In genomic region chr21:16086121-16086520, GRCh38 we compare ENCODE assay signal across 24 cellular contexts.
DNase-seq lines count a peak whose midpoint lies in the region; ATAC-seq, FAIRE-seq and TF ChIP-seq lines count a peak whose summit lies in the region.
"Had no signal": no experiment of that assay in that cellular context is flagged by ENCODE, and none has a peak within 500 bp of the region (broad histone marks: within the 10 kb centered on the region; RNA-seq: fewer than 3 reads in every experiment).

No MANE protein-coding gene starts in this region.

- FAIRE-seq in H54 (lab: Jason Lieb, UNC) = peak; percentile 65
- FAIRE-seq: GM12891, RCC 7860 had no signal

- no peak for TF ChIP-seq POLR2A in H54 (IDR thresholded peaks at IDR 0.05; ENCODE audit: low read depth, low read length)

- H3K27ac ChIP-seq in substantia nigra (ENCODE audit: low read depth, low read length, poor library complexity, severe bottlenecking) = peak overlapping the region; percentile 74
- H3K27ac ChIP-seq: BLaER1 treated with 17β-estradiol and CSF1 and Interleukin-3, amounts not matched to agents 10 nM and 100 nM had no signal

- H3K4me3 Mint-ChIP-seq in brain = peak overlapping the region in 2 of 5 experiments; percentile 26 to 42
- H3K4me3 Mint-ChIP-seq: activated CD4-positive, alpha-beta T cell treated with anti-CD3 and anti-CD28 coated beads, Interleukin-2, amount 10 ng/mL, durations not matched to agents 7 days and 5 days; IgD-negative memory B cell; naive thymus-derived CD8-positive, alpha-beta T cell had no signal

- peaks cover 41% of the 10 kb centered on the region for H3K36me3 Mint-ChIP-seq in brain
- H3K36me3 Mint-ChIP-seq: activated naive CD4-positive, alpha-beta T cell treated with anti-CD3 and anti-CD28 coated beads, Interleukin-2, amount 50 U/mL, for 72 hours; IgD-negative memory B cell; naive thymus-derived CD8-positive, alpha-beta T cell had no signal

- DNase-seq in H54 (ENCODE audit: insufficient read length, low spot score) (no peak), midbrain (lab: John Stamatoyannopoulos, UW) (peak; percentile 63), substantia nigra (lab: John Stamatoyannopoulos, UW) (no peak), NCI-H82 treated with DMSO at 0.1 percent for 48 hours (lab: John Stamatoyannopoulos, UW; ENCODE audit: unreplicated experiment) (no peak)
- no peak for DNase-seq in activated CD4-positive, alpha-beta T cell treated with anti-CD3 and anti-CD28 coated beads, Interleukin-2, amount 50 U/mL, for 4 hours
- DNase-seq: activated CD4-positive, alpha-beta T cell treated with anti-CD3 and anti-CD28 coated beads, Interleukin-2, amount 10 ng/mL, durations not matched to agents 7 days and 5 days; Caco-2; DMS79 treated with DMSO at 0.1 percent for 48 hours; effector memory CD4-positive, alpha-beta T cell; naive thymus-derived CD8-positive, alpha-beta T cell; NCI-H1417 treated with DMSO at 0.1 percent for 48 hours; NCI-H2107; NCI-H510A; stimulated activated naive CD4-positive, alpha-beta T cell; T-helper 2 cell; trophoblast cell had no signal

- peaks cover 47% of the 10 kb centered on the region for H3K4me1 Mint-ChIP-seq in brain
- H3K4me1 Mint-ChIP-seq: activated CD4-positive, alpha-beta T cell treated with anti-CD3 and anti-CD28 coated beads, Interleukin-2, amount 10 ng/mL, durations not matched to agents 7 days and 5 days; IgD-negative memory B cell; naive thymus-derived CD8-positive, alpha-beta T cell had no signal

- TF ChIP-seq CTCF in brain (conservative IDR thresholded peaks at IDR 0.05) = no peak

- peak overlapping the region in 4 of 5 experiments; percentile 2 to 94 (median 62) for H3K27ac Mint-ChIP-seq in brain
- H3K27ac Mint-ChIP-seq: activated CD4-positive, alpha-beta T cell treated with anti-CD3 and anti-CD28 coated beads, Interleukin-2, amount 10 ng/mL, durations not matched to agents 7 days and 5 days; activated naive CD4-positive, alpha-beta T cell treated with anti-CD3 and anti-CD28 coated beads, Interleukin-2, amount 50 U/mL, for 72 hours; IgD-negative memory B cell; naive thymus-derived CD8-positive, alpha-beta T cell had no signal

- no peaks in the 10 kb centered on the region for H3K27me3 Mint-ChIP-seq in brain
- H3K27me3 Mint-ChIP-seq: activated CD4-positive, alpha-beta T cell treated with anti-CD3 and anti-CD28 coated beads, Interleukin-2, amount 10 ng/mL, durations not matched to agents 7 days and 5 days; IgD-negative memory B cell; naive thymus-derived CD8-positive, alpha-beta T cell had no signal

- ATAC-seq in HG03521 (IDR thresholded peaks at IDR 0.05; ENCODE audit: unreplicated experiment) (no peak), HG03095 (IDR thresholded peaks at IDR 0.05; ENCODE audit: unreplicated experiment) (no peak)
- ATAC-seq: activated naive CD4-positive, alpha-beta T cell treated with anti-CD3 and anti-CD28 coated beads, Interleukin-2, amount 50 U/mL, for 72 hours; naive thymus-derived CD8-positive, alpha-beta T cell had no signal

- peaks cover 3 to 12% (median 8%) of the 10 kb centered on the region in 5 experiments for H3K9me3 Mint-ChIP-seq in brain
- H3K9me3 Mint-ChIP-seq: activated CD4-positive, alpha-beta T cell treated with anti-CD3 and anti-CD28 coated beads, Interleukin-2, amount 10 ng/mL, durations not matched to agents 7 days and 5 days; activated naive CD4-positive, alpha-beta T cell treated with anti-CD3 and anti-CD28 coated beads, Interleukin-2, amount 50 U/mL, for 72 hours; naive thymus-derived CD8-positive, alpha-beta T cell had no signal
